Comparison of ENCODE assay signal across 8 cellular contexts in the genomic region with DNA sequence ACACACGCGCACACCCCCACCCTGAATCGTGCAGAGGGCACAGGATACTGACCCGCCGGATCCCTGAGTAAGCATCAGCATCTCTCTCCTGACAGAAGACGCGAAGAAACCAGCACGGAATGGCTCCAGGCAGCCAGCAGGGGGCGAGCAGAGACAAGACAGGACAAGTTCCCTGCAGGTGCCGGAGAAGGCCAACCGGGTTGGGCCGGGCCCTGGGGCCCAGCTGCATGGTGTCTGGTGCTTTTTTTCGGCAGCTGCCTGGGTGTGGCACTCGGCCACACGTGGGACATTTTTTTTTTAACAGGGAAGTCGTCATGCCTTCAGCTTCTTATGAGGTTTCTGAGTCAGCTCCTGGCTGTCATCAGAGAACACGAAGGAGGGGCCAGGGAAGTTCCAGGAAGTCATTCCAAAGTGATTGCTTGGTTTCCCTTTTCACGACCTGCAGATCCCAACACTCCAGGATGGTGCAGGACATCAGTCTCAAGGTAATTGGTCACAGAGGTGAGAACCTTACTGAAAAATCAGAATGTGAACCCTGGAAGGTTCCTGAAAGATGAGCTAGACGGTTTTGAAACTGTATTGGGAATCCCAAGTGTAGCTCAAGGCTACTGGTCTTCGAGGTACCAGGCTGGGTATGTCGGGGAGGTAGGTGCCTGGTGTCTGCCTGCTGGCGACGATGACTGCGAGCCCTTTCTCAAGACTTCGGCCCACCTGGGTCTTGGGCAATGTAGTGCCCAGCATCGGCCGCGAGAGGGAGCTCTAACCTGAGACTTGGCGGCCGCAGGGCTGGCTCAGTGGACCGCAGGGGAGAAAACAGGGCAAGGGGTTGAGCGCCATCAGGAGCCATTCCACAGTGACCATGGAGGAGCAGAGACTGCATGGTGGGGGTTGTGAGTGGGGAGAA.
DNase-seq lines count a peak whose midpoint lies in the region; TF ChIP-seq lines count a peak whose summit lies in the region.

No MANE protein-coding gene starts in this region.

- H3K36me3 ChIP-seq in SU-DHL-6 (ENCODE audit: low read length), result no peaks in the 10 kb centered on the region
- no peaks in the 10 kb centered on the region for H3K36me3 ChIP-seq in cardiac muscle cell
- no peaks in the 10 kb centered on the region for H3K36me3 ChIP-seq in tibial nerve

- peak in 1 of 2 donors; percentile 59 for TF ChIP-seq EP300 in tibial nerve (IDR thresholded peaks at IDR 0.05)

- H3K4me3 ChIP-seq in SU-DHL-6 (ENCODE audit: insufficient read depth, low read length, poor library complexity, severe bottlenecking) (no peak overlapping the region), cardiac muscle cell (no peak overlapping the region), tibial nerve (peak overlapping the region in 2 of 4 donors; percentile 16 to 31)

- H3K27ac ChIP-seq in H9 (ENCODE audit: insufficient read length, low read depth, low read length), result no peak overlapping the region
- H3K27ac ChIP-seq in SU-DHL-6 (ENCODE audit: low read depth, low read length), result no peak overlapping the region
- no peak overlapping the region for H3K27ac ChIP-seq in cardiac muscle cell
- H3K27ac ChIP-seq in tibial nerve, result no peak overlapping the region

- H3K4me2 ChIP-seq in H9 (ENCODE audit: insufficient read depth, insufficient read length, low read length) (peak overlapping the region; percentile 20), SU-DHL-6 (ENCODE audit: low read depth, low read length, poor library complexity, severe bottlenecking) (peak overlapping the region; percentile 1)

- H3K18ac ChIP-seq in H9 (ENCODE audit: insufficient read length, low read depth, low read length), result no peak overlapping the region

- H4K8ac ChIP-seq in H9 (replicated peaks; ENCODE audit: insufficient read length, low read depth, low read length), result no peak overlapping the region

- H3K56ac ChIP-seq in H9 (ENCODE audit: insufficient read length, low read depth, low read length), result no peak overlapping the region

- H3K27me3 ChIP-seq in H9 (ENCODE audit: insufficient read depth, low read length), result no peaks in the 10 kb centered on the region; the same call in 1 of the 2 replicates
- no peaks in the 10 kb centered on the region for H3K27me3 ChIP-seq in SU-DHL-6 (ENCODE audit: low read length)
- H3K27me3 ChIP-seq in cardiac muscle cell, result peaks cover 5% of the 10 kb centered on the region
- H3K27me3 ChIP-seq in tibial nerve, result peaks cover 0 to 25% of the 10 kb centered on the region in 2 donors

- H2BK5ac ChIP-seq in H9 (ENCODE audit: insufficient read length, low read length), result no peak overlapping the region

- no peak overlapping the region for H3K14ac ChIP-seq in H9 (ENCODE audit: insufficient read depth, low read length)

- H3K27me3 Mint-ChIP-seq in H9 (ENCODE audit: low read depth), result peaks cover 23% of the 10 kb centered on the region
- peaks cover 20% of the 10 kb centered on the region for H3K27me3 Mint-ChIP-seq in activated naive CD8-positive, alpha-beta T cell treated with anti-CD3 and anti-CD28 coated beads for 36 hours

- H3K23ac ChIP-seq in H9 (ENCODE audit: insufficient read length, low read depth, low read length), result no peak overlapping the region

- no peak overlapping the region for H2BK15ac ChIP-seq in H9 (ENCODE audit: low read depth, low read length)

- H3K4ac ChIP-seq in H9 (ENCODE audit: low read depth, low read length), result no peak overlapping the region

- no peaks in the 10 kb centered on the region for H3K79me1 ChIP-seq in H9 (ENCODE audit: insufficient read depth, low read depth, low read length, poor library complexity, severe bottlenecking)

- DNase-seq in DMS53 treated with DMSO at 0.1 percent for 48 hours (lab: John Stamatoyannopoulos, UW; ENCODE audit: unreplicated experiment) (peak; percentile 100), H9 (peak; percentile 97), NCI-H1092 treated with DMSO at 0.1 percent for 48 hours (lab: John Stamatoyannopoulos, UW) (peak; percentile 87), cardiac muscle cell (ENCODE audit: low read depth in 1 of 2, low spot score in 1 of 2) (peak; percentile 86 to 87), pons (ENCODE audit: low spot score) (peak; percentile 82), tibial nerve (ENCODE audit: low spot score in 2 of 2) (peak; percentile 85 to 87)
- peak; percentile 85 for DNase-seq in activated naive CD8-positive, alpha-beta T cell treated with anti-CD3 and anti-CD28 coated beads for 36 hours

- H3K27ac Mint-ChIP-seq in H9, result peak overlapping the region in 2 of 3 experiments; percentile 33 to 75; a peak in 2 of 7 replicates
- peak overlapping the region; percentile 52 for H3K27ac Mint-ChIP-seq in activated naive CD8-positive, alpha-beta T cell treated with anti-CD3 and anti-CD28 coated beads for 36 hours

- H3K9me3 Mint-ChIP-seq in H9, result no peaks in the 10 kb centered on the region
- no peaks in the 10 kb centered on the region for H3K9me3 Mint-ChIP-seq in activated naive CD8-positive, alpha-beta T cell treated with anti-CD3 and anti-CD28 coated beads for 36 hours

- no peak overlapping the region for H2AK5ac ChIP-seq in H9 (ENCODE audit: insufficient read length, low read length)

- no peak overlapping the region for H4K5ac ChIP-seq in H9 (ENCODE audit: insufficient read length, low read depth, low read length)

- no CpG with 5 or more reads among the region's 32 CpGs for WGBS in H9 (ENCODE audit: extremely low coverage, insufficient read length, low lambda C conversion rate)
- 2% methylated on average over 32 of the region's 32 CpGs for WGBS in tibial nerve, 2 donors

- H4K20me1 ChIP-seq in H9 (ENCODE audit: control insufficient read depth, insufficient read depth, insufficient read length), result no peaks in the 10 kb centered on the region
- H4K20me1 ChIP-seq in SU-DHL-6 (ENCODE audit: low read depth, low read length), result no peaks in the 10 kb centered on the region

- H3K4me1 Mint-ChIP-seq in H9, result peaks cover 12 to 23% of the 10 kb centered on the region in 2 experiments
- H3K4me1 Mint-ChIP-seq in activated naive CD8-positive, alpha-beta T cell treated with anti-CD3 and anti-CD28 coated beads for 36 hours, result peaks cover 13% of the 10 kb centered on the region

- H3K9ac ChIP-seq in H9 (ENCODE audit: extremely low read depth, insufficient read length, low read length), result no peak overlapping the region
- H3K9ac ChIP-seq in SU-DHL-6 (ENCODE audit: low read length), result no peak overlapping the region

- H3K4me3 Mint-ChIP-seq in H9, result peak overlapping the region; percentile 49 to 60; a peak in 4 of 5 replicates
- H3K4me3 Mint-ChIP-seq in activated naive CD8-positive, alpha-beta T cell treated with anti-CD3 and anti-CD28 coated beads for 36 hours, result peak overlapping the region; percentile 66

- TF ChIP-seq POLR2A in tibial nerve (IDR thresholded peaks at IDR 0.05), result no peak

- no peaks in the 10 kb centered on the region for H3K4me1 ChIP-seq in H9 (ENCODE audit: insufficient read depth, low read length)
- peaks cover 10% of the 10 kb centered on the region for H3K4me1 ChIP-seq in cardiac muscle cell (ENCODE audit: low read depth)
- H3K4me1 ChIP-seq in tibial nerve, result peaks cover 0 to 29% (median 7%) of the 10 kb centered on the region in 4 donors

- H2BK12ac ChIP-seq in H9 (ENCODE audit: insufficient read length, low read depth, low read length), result no peak overlapping the region

- no peak overlapping the region for H4K91ac ChIP-seq in H9 (ENCODE audit: insufficient read length, low read depth, low read length)

- no peak overlapping the region for H2BK20ac ChIP-seq in H9 (ENCODE audit: low read depth, low read length, poor library complexity, severe bottlenecking)

- TF ChIP-seq CTCF in H9 (conservative IDR thresholded peaks at IDR 0.05), result peak; percentile 94
- peak; percentile 91 for TF ChIP-seq CTCF in SU-DHL-6 (IDR thresholded peaks at IDR 0.05; ENCODE audit: insufficient read depth, low read length, poor library complexity, severe bottlenecking)
- TF ChIP-seq CTCF in cardiac muscle cell (IDR thresholded peaks at IDR 0.05; ENCODE audit: low read depth, low read length), result peak; percentile 96
- peak; percentile 90 to 96 (median 92) for TF ChIP-seq CTCF in tibial nerve (IDR thresholded peaks at IDR 0.05)

- H3K9me2 ChIP-seq in SU-DHL-6 (replicated peaks; ENCODE audit: insufficient read depth, low read length), result no peaks in the 10 kb centered on the region

- H3T11ph ChIP-seq in H9 (ENCODE audit: low read length), result no peak overlapping the region

- no peaks in the 10 kb centered on the region; a peak in 1 of 7 replicates for H3K36me3 Mint-ChIP-seq in H9 (ENCODE audit: insufficient read depth in 1 of 3, low read depth in 3 of 3)
- H3K36me3 Mint-ChIP-seq in activated naive CD8-positive, alpha-beta T cell treated with anti-CD3 and anti-CD28 coated beads for 36 hours, result no peaks in the 10 kb centered on the region

- H3K9me3 ChIP-seq in H9 (ENCODE audit: control insufficient read depth, low read depth, low read length), result no peaks in the 10 kb centered on the region
- no peaks in the 10 kb centered on the region for H3K9me3 ChIP-seq in SU-DHL-6 (ENCODE audit: insufficient read depth, low read length)
- no peaks in the 10 kb centered on the region for H3K9me3 ChIP-seq in cardiac muscle cell (ENCODE audit: low read depth)
- H3K9me3 ChIP-seq in tibial nerve, result no peaks in the 10 kb centered on the region

- H2BK120ac ChIP-seq in H9 (ENCODE audit: low read depth, low read length, poor library complexity, severe bottlenecking), result no peak overlapping the region

- H3K79me2 ChIP-seq in H9 (ENCODE audit: insufficient read depth, low read length) (no peaks in the 10 kb centered on the region), SU-DHL-6 (ENCODE audit: insufficient read depth, low read length) (no peaks in the 10 kb centered on the region)

- H2AFZ ChIP-seq in H9 (ENCODE audit: low read length) (no peak overlapping the region), SU-DHL-6 (ENCODE audit: low read depth, low read length, severe bottlenecking) (no peak overlapping the region)

- H3F3A ChIP-seq in SU-DHL-6 (ENCODE audit: insufficient read depth), result no peaks in the 10 kb centered on the region

- no peaks in the 10 kb centered on the region for H3K23me2 ChIP-seq in H9 (ENCODE audit: insufficient read length, low read depth, low read length, poor library complexity, severe bottlenecking)
